8 cellular contexts compared by ENCODE assay signal in the genomic region with DNA sequence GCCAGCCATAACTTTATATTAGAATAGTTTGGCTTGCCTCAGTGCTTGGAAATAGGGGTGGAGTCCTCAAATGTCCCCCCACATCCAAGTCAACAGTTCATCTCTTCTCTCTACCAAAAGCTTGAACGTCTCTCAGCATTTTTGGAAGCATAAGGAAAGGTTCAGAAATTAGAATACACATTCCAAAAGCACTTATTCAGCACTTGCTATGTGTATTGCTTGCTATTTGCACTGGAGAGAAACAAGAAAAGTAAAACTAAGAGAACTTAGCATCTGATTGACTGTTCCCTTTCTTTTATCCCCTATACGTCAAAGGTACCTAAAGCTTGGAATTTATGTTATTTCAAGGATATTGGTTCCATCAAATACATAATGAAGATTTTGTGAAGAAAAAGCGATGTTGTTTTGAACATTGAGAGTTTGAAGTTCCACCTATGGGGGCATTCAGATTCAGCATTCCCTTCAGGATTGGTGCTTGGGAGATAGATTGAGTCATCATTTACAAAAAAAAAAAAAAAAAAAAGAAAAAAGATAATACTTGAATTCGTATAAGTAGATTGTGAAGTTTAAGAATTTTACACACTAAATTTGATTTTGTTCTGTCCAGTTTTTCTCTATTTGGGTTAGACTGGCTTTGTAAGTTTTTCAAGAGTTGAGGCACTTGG. TPM values are rescaled to one million over a fixed set of nuclear protein-coding genes. Genes with fewer than 3 reads are reported as not detected.
DNase-seq lines count a peak whose midpoint lies in the region; ATAC-seq and TF ChIP-seq lines count a peak whose summit lies in the region.

No MANE protein-coding gene starts in this region.

- intact Hi-C loops in dendritic cell treated with granulocyte-macrophage colony-stimulating factor and Interleukin-4, amounts not matched to agents 40 ng/mL and 50 ng/mL, for 4 days (cut with micrococcal nuclease), result loop anchor here (5.0 kb wide), 1 partner anchor 488 kb away; a partner anchor contains a TSS

- H3K36me3 ChIP-seq in BJ (ENCODE audit: control insufficient read depth, insufficient read depth, low read length) (peaks cover 9% of the 10 kb centered on the region), Karpas-422 (ENCODE audit: insufficient read depth, low read length) (peaks cover 4% of the 10 kb centered on the region; the same call in 1 of the 2 replicates)

- peak overlapping the region; percentile 94 for H3K4me3 Mint-ChIP-seq in dendritic cell treated with granulocyte-macrophage colony-stimulating factor and Interleukin-4, amounts not matched to agents 40 ng/mL and 50 ng/mL, for 4 days
- H3K4me3 Mint-ChIP-seq in nephron, result peak overlapping the region; percentile 91 to 96 (median 95)

- no peaks in the 10 kb centered on the region for H3K9me3 Mint-ChIP-seq in dendritic cell treated with granulocyte-macrophage colony-stimulating factor and Interleukin-4, amounts not matched to agents 40 ng/mL and 50 ng/mL, for 4 days
- H3K9me3 Mint-ChIP-seq in nephron, result no peaks in the 10 kb centered on the region

- no peak overlapping the region for H2AFZ ChIP-seq in Karpas-422 (ENCODE audit: low read length)

- CTCF ChIA-PET in BJ (lab: Yijun Ruan, JAX), result interaction anchor here (1.0 to 2.6 kb wide), 2 partner anchors 10 to 19 kb away, joined by 3 to 10 read pairs; no protein-coding TSS in a partner anchor

- POLR2A ChIA-PET in BJ (lab: Charles Lee), result interaction anchor here (0.6 kb wide), 1 partner anchor 754 kb away, joined by 3 read pairs; no protein-coding TSS in a partner anchor

- TF ChIP-seq CTCF in BJ (IDR thresholded peaks at IDR 0.05; ENCODE audit: insufficient read depth, low read depth, low read length) (no peak), nephron (IDR thresholded peaks at IDR 0.05; ENCODE audit: unreplicated experiment in 3 of 3) (no peak), GM13976 (IDR thresholded peaks at IDR 0.05; ENCODE audit: borderline replicate concordance, control extremely low read depth, extremely low read depth, insufficient read depth, missing control alignments) (no peak)

- peaks cover 11% of the 10 kb centered on the region for H3K27me3 Mint-ChIP-seq in dendritic cell treated with granulocyte-macrophage colony-stimulating factor and Interleukin-4, amounts not matched to agents 40 ng/mL and 50 ng/mL, for 4 days
- no peaks in the 10 kb centered on the region for H3K27me3 Mint-ChIP-seq in nephron (ENCODE audit: low read depth)

- H3K9me2 ChIP-seq in Karpas-422 (replicated peaks; ENCODE audit: insufficient read depth, low read length), result no peaks in the 10 kb centered on the region

- no peaks in the 10 kb centered on the region for H3K9me3 ChIP-seq in Karpas-422 (ENCODE audit: low read length)

- DNase-seq in BJ (ENCODE audit: low read depth), result no peak
- DNase-seq in Karpas-422, result no peak
- no peak for DNase-seq in NCI-H1092 (lab: John Stamatoyannopoulos, UW)
- DNase-seq in GM13976 (ENCODE audit: low spot score), result no peak

- ATAC-seq in HG03520 (IDR thresholded peaks at IDR 0.05; ENCODE audit: unreplicated experiment) (no peak), HG03196 (IDR thresholded peaks at IDR 0.05; ENCODE audit: unreplicated experiment) (no peak)

- H3K4me1 ChIP-seq in Karpas-422 (ENCODE audit: low read length), result peaks cover 16% of the 10 kb centered on the region

- peaks cover 35% of the 10 kb centered on the region for H3K4me1 Mint-ChIP-seq in dendritic cell treated with granulocyte-macrophage colony-stimulating factor and Interleukin-4, amounts not matched to agents 40 ng/mL and 50 ng/mL, for 4 days (ENCODE audit: low read depth)
- H3K4me1 Mint-ChIP-seq in nephron, result peaks cover 11% of the 10 kb centered on the region

- peak overlapping the region; percentile 92 for H3K4me3 ChIP-seq in BJ (ENCODE audit: low read depth, low read length)
- peak overlapping the region; percentile 69 for H3K4me3 ChIP-seq in Karpas-422 (ENCODE audit: low read length)

- H3K4me2 ChIP-seq in Karpas-422 (ENCODE audit: low read depth, low read length, poor library complexity, severe bottlenecking), result peak overlapping the region; percentile 90

- peak overlapping the region; percentile 89 for H3K9ac ChIP-seq in Karpas-422 (ENCODE audit: low read length)

- in situ Hi-C loops in GM13976 (cut with MboI; ENCODE audit: low sequenced_read_pairs, unreplicated experiment), result no loop called here

- H3K27ac ChIP-seq in Karpas-422 (ENCODE audit: low read length), result no peak overlapping the region

- H3K79me2 ChIP-seq in Karpas-422 (ENCODE audit: low read length), result peaks cover 29% of the 10 kb centered on the region

- H3K27ac Mint-ChIP-seq in dendritic cell treated with granulocyte-macrophage colony-stimulating factor and Interleukin-4, amounts not matched to agents 40 ng/mL and 50 ng/mL, for 4 days, result no peak overlapping the region
- peak overlapping the region in 2 of 3 experiments; percentile 99 to 100 for H3K27ac Mint-ChIP-seq in nephron

- H3K27me3 ChIP-seq in BJ (ENCODE audit: control insufficient read depth, insufficient read depth, low read length) (peaks cover 5% of the 10 kb centered on the region; the same call in 1 of the 2 replicates), Karpas-422 (ENCODE audit: low read length) (no peaks in the 10 kb centered on the region)

- H4K20me1 ChIP-seq in Karpas-422 (ENCODE audit: insufficient read depth, low read depth, low read length), result peaks cover 6% of the 10 kb centered on the region; the same call in 1 of the 2 replicates

- peaks cover 50% of the 10 kb centered on the region for H3K36me3 Mint-ChIP-seq in dendritic cell treated with granulocyte-macrophage colony-stimulating factor and Interleukin-4, amounts not matched to agents 40 ng/mL and 50 ng/mL, for 4 days (ENCODE audit: low read depth)
- H3K36me3 Mint-ChIP-seq in nephron (ENCODE audit: low read depth), result peaks cover 25% of the 10 kb centered on the region

RNA-seq across cellular contexts. Expression of a gene that starts 1.3 kb away (rescaled TPM):
- 40.8 and 42.5 TPM in 2 replicates for polyA plus RNA-seq in BJ (2011; rRNA removed)
- polyA minus RNA-seq in BJ (2011; rRNA and poly(A)+ RNA removed), result 11.5 and 14.4 TPM in 2 replicates
- total RNA-seq in Karpas-422 (2014; rRNA removed; shearing (Covaris generic); ENCODE audit: low replicate concordance), result 14.5 and 21.6 TPM in 2 replicates

RNA-seq across cellular contexts. Expression of a gene that starts 12.8 kb away (rescaled TPM):
- polyA plus RNA-seq in BJ (2011; rRNA removed), result not detected in 2 replicates
- not detected in 2 replicates for polyA minus RNA-seq in BJ (2011; rRNA and poly(A)+ RNA removed)
- total RNA-seq in Karpas-422 (2014; rRNA removed; shearing (Covaris generic); ENCODE audit: low replicate concordance), result not detected in 2 replicates

RNA-seq across cellular contexts. Expression of a gene that starts 49.5 kb away (rescaled TPM):
- polyA plus RNA-seq in BJ (2011; rRNA removed), result 42.1 and 43.8 TPM in 2 replicates
- 2.4 and 4.5 TPM in 2 replicates for polyA minus RNA-seq in BJ (2011; rRNA and poly(A)+ RNA removed)
- 0.47 and 0.89 TPM in 2 replicates for total RNA-seq in Karpas-422 (2014; rRNA removed; shearing (Covaris generic); ENCODE audit: low replicate concordance)

RNA-seq across cellular contexts. Expression of a gene that starts 49.7 kb away (rescaled TPM):
- 2.9 and 12.1 TPM in 2 replicates for polyA plus RNA-seq in BJ (2011; rRNA removed)
- 2.6 and 4.5 TPM in 2 replicates for polyA minus RNA-seq in BJ (2011; rRNA and poly(A)+ RNA removed)
- 1.2 and 10.4 TPM in 2 replicates for total RNA-seq in Karpas-422 (2014; rRNA removed; shearing (Covaris generic); ENCODE audit: low replicate concordance)

RNA-seq across cellular contexts. Expression of a gene that starts 54.2 kb away (rescaled TPM):
- not detected in 2 replicates for polyA plus RNA-seq in BJ (2011; rRNA removed)
- polyA minus RNA-seq in BJ (2011; rRNA and poly(A)+ RNA removed), result not detected in 2 replicates
- not detected in 2 replicates for total RNA-seq in Karpas-422 (2014; rRNA removed; shearing (Covaris generic); ENCODE audit: low replicate concordance)
